17 cellular contexts compared by ENCODE assay signal in genomic region chr7:1314908-1315450, GRCh38.
A peak's percentile ranks its signal among the peaks of the same experiment; 100 is the strongest.
DNase-seq lines count a peak whose midpoint lies in the region; ATAC-seq, FAIRE-seq and TF ChIP-seq lines count a peak whose summit lies in the region.
"Had no signal": no experiment of that assay in that cellular context is flagged by ENCODE, and none has a peak within 500 bp of the region (broad histone marks: within the 10 kb centered on the region; RNA-seq: fewer than 3 reads in every experiment).

No MANE protein-coding gene starts in this region.

- H4K20me1 ChIP-seq in BLaER1 (no peaks in the 10 kb centered on the region), HepG2 (ENCODE audit: insufficient read depth, low read length) (no peaks in the 10 kb centered on the region)

- WGBS in HepG2 (ENCODE audit: low lambda C conversion rate) = 47% methylated on average over 26 of the region's 26 CpGs
- 82 to 88% methylated on average over 26 of the region's 26 CpGs for WGBS in sigmoid colon, 2 donors

- H3K4me1 Mint-ChIP-seq in CD14-positive monocyte = no peaks in the 10 kb centered on the region
- H3K4me1 Mint-ChIP-seq: B cell; CD4-positive, alpha-beta memory T cell; H9 had no signal

- H3K4me3 Mint-ChIP-seq in CD14-positive monocyte = no peak overlapping the region
- H3K4me3 Mint-ChIP-seq: B cell; CD4-positive, alpha-beta memory T cell; H9 had no signal

- H3K27me3 ChIP-seq in BLaER1 = no peaks in the 10 kb centered on the region
- peaks cover 3 to 40% of the 10 kb centered on the region in 2 experiments; a peak in 3 of 5 replicates for H3K27me3 ChIP-seq in HepG2 (ENCODE audit: control insufficient read depth in 1 of 2, insufficient read depth in 2 of 2, low read length in 2 of 2)
- H3K27me3 ChIP-seq in sigmoid colon = peaks cover 0 to 5% (median 0%) of the 10 kb centered on the region in 3 donors

- no peak for FAIRE-seq in HepG2 (lab: Jason Lieb, UNC)
- FAIRE-seq: GM12892, GM18507 had no signal

- H3K4me3 ChIP-seq in BLaER1 = no peak overlapping the region
- H3K4me3 ChIP-seq in HepG2 (replicated peaks in 1 of 3; ENCODE audit: insufficient read depth in 1 of 3, low read depth in 2 of 3, low read length in 3 of 3) = no peak overlapping the region
- no peak overlapping the region for H3K4me3 ChIP-seq in sigmoid colon

- no peaks in the 10 kb centered on the region for H3K79me2 ChIP-seq in HepG2 (ENCODE audit: insufficient read depth, low read length)

- DNase-seq in CD14-positive monocyte (ENCODE audit: low spot score) = peak; percentile 34
- DNase-seq in HepG2 (ENCODE audit: low spot score) = no peak
- DNase-seq in sigmoid colon = peak; percentile 40
- DNase-seq in T-helper 9 cell = no peak
- DNase-seq in HuH-7 (ENCODE audit: low spot score) = no peak
- DNase-seq in retina = no peak
- DNase-seq: CD4-positive, alpha-beta memory T cell; DMS153; DMS79; GDM1; GOT3 had no signal

- CTCF ChIA-PET in HepG2 (lab: Yijun Ruan, JAX; ENCODE audit: low intra/inter-chr PET ratio, low total read pairs) = no interaction called here

- H3K9ac ChIP-seq in BLaER1 = no peak overlapping the region
- H3K9ac ChIP-seq in HepG2 (ENCODE audit: insufficient read depth, low read depth, low read length) = no peak overlapping the region

- no TSS peak for BruUV-seq in HepG2 (replicated peaks; lab: Mats Ljungman, UMichigan)

- no peak for ATAC-seq in HepG2

- no peak for TF ChIP-seq RAD21 in HepG2 (CRISPR knock-in tag; IDR thresholded peaks at IDR 0.05)

- H2AFZ ChIP-seq in HepG2 (ENCODE audit: low read length) = no peak overlapping the region

- intact Hi-C loops in CD14-positive monocyte (cut with micrococcal nuclease) = no loop called here
- intact Hi-C loops in HepG2 (cut with micrococcal nuclease; ENCODE audit: unreplicated experiment) = no loop called here
- intact Hi-C loops in sigmoid colon (cut with DNase I) = no loop called here

- H3K4me2 ChIP-seq in BLaER1 (peak overlapping the region; percentile 67), HepG2 (ENCODE audit: low read depth, low read length) (no peak overlapping the region)

- H3K4me1 ChIP-seq in BLaER1 (peaks cover 30% of the 10 kb centered on the region), HepG2 (ENCODE audit: insufficient read depth, low read length) (no peaks in the 10 kb centered on the region), sigmoid colon (no peaks in the 10 kb centered on the region)

- H3K27ac ChIP-seq in BLaER1 (no peak overlapping the region; the same call in 1 of the 2 replicates), HepG2 (ENCODE audit: extremely low read length, insufficient read depth, low read length) (no peak overlapping the region), sigmoid colon (no peak overlapping the region)
- H3K27ac ChIP-seq: C4-2B had no signal

- peaks cover 4 to 9% (median 9%) of the 10 kb centered on the region in 3 donors for H3K27me3 Mint-ChIP-seq in CD14-positive monocyte (ENCODE audit: low read depth in 3 of 3)
- H3K27me3 Mint-ChIP-seq: CD4-positive, alpha-beta memory T cell had no signal

- peaks cover 0 to 2% (median 0%) of the 10 kb centered on the region in 7 donors for H3K9me3 Mint-ChIP-seq in CD14-positive monocyte
- H3K9me3 Mint-ChIP-seq: CD4-positive, alpha-beta memory T cell; H9 had no signal

- H3K36me3 ChIP-seq in BLaER1 = no peaks in the 10 kb centered on the region
- no peaks in the 10 kb centered on the region for H3K36me3 ChIP-seq in HepG2 (replicated peaks in 1 of 2; ENCODE audit: control insufficient read depth in 1 of 2, insufficient read depth in 2 of 2, low read length in 2 of 2)
- no peaks in the 10 kb centered on the region for H3K36me3 ChIP-seq in sigmoid colon

- TF ChIP-seq POLR2A in HepG2 (IDR thresholded peaks at IDR 0.05; ENCODE audit: insufficient read depth in 1 of 2, low read depth in 2 of 2, low read length in 2 of 2) (no peak), sigmoid colon (IDR thresholded peaks at IDR 0.05) (no peak)

- TF ChIP-seq EP300 in HepG2 (IDR thresholded peaks at IDR 0.05; ENCODE audit: low read depth in 2 of 2, low read length in 2 of 2) (no peak), HepG2 (CRISPR knock-in tag; IDR thresholded peaks at IDR 0.05; ENCODE audit: borderline replicate concordance) (no peak), sigmoid colon (IDR thresholded peaks at IDR 0.05) (no peak)

- H3K36me3 Mint-ChIP-seq in CD14-positive monocyte = no peaks in the 10 kb centered on the region
- H3K36me3 Mint-ChIP-seq: CD4-positive, alpha-beta memory T cell had no signal

- in situ Hi-C loops in HepG2 (cut with HindIII; ENCODE audit: extremely low pct_ligation_motif_present, low pct_unique_long_range_greater_than_20kb) = no loop called here

- H3K9me3 ChIP-seq in BLaER1 = no peaks in the 10 kb centered on the region
- H3K9me3 ChIP-seq in HepG2 (ENCODE audit: low read length) = no peaks in the 10 kb centered on the region
- peaks cover 0 to 3% (median 0%) of the 10 kb centered on the region in 4 donors for H3K9me3 ChIP-seq in sigmoid colon

- POLR2A ChIA-PET in HepG2 (lab: Yijun Ruan, JAX) = no interaction called here

- TF ChIP-seq CTCF in CD14-positive monocyte (IDR thresholded peaks at IDR 0.05) (no peak), HepG2 (CRISPR knock-in tag; IDR thresholded peaks at IDR 0.05) (no peak), sigmoid colon (IDR thresholded peaks at IDR 0.05) (no peak)

- no peak overlapping the region for H3K27ac Mint-ChIP-seq in CD14-positive monocyte
- H3K27ac Mint-ChIP-seq: B cell; CD4-positive, alpha-beta memory T cell; H9 had no signal

TF ChIP-seq in HepG2, 621 proteins besides CTCF, POLR2A, EP300 and RAD21:
- TF ChIP-seq, protein P1, sequence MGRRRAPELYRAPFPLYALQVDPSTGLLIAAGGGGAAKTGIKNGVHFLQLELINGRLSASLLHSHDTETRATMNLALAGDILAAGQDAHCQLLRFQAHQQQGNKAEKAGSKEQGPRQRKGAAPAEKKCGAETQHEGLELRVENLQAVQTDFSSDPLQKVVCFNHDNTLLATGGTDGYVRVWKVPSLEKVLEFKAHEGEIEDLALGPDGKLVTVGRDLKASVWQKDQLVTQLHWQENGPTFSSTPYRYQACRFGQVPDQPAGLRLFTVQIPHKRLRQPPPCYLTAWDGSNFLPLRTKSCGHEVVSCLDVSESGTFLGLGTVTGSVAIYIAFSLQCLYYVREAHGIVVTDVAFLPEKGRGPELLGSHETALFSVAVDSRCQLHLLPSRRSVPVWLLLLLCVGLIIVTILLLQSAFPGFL (CRISPR knock-in tag; IDR thresholded peaks at IDR 0.05) = no peak
- peak; percentile 35; the same call in 1 of the 2 replicates for TF ChIP-seq ZNF629 (CRISPR knock-in tag; conservative IDR thresholded peaks at IDR 0.05)

Comparison
In these comparisons a context has a peak if more than half of its experiments do, and no peak if none do; other contexts are left out.
1. DNase-seq: peak in CD14-positive monocyte (single experiment) and sigmoid colon (single experiment); none in HepG2 (single experiment), T-helper 9 cell (single experiment), HuH-7 (single experiment) and retina (single experiment).